ENCODE assay signal across 26 cellular contexts in genomic region chr13:90070362-90070761, GRCh38.
"Had no signal": no experiment of that assay in that cellular context is flagged by ENCODE, and none has a peak within 500 bp of the region (broad histone marks: within the 10 kb centered on the region; RNA-seq: fewer than 3 reads in every experiment).

No MANE protein-coding gene starts in this region.

- H3K4me1 Mint-ChIP-seq: activated CD4-positive, alpha-beta T cell treated with anti-CD3 and anti-CD28 coated beads, Interleukin-2, amount 10 ng/mL, durations not matched to agents 7 days and 5 days; activated naive CD8-positive, alpha-beta T cell treated with anti-CD3 and anti-CD28 coated beads, Interleukin-2, amount 50 U/mL, for 24 hours; naive B cell; neural crest cell; T-cell had no signal

- H3K4me1 ChIP-seq: ascending aorta, foreskin keratinocyte, lower lobe of right lung, spleen had no signal

- H3K9me3 ChIP-seq: ascending aorta, lower lobe of right lung, thoracic aorta had no signal

- H3K27me3 Mint-ChIP-seq: activated CD4-positive, alpha-beta T cell treated with anti-CD3 and anti-CD28 coated beads, Interleukin-2, amount 10 ng/mL, durations not matched to agents 7 days and 5 days; activated CD8-positive, alpha-beta T cell treated with anti-CD3 and anti-CD28 coated beads for 36 hours; activated naive CD8-positive, alpha-beta T cell treated with anti-CD3 and anti-CD28 coated beads, Interleukin-2, amount 50 U/mL, for 24 hours; naive B cell; T-cell; type B pancreatic cell had no signal

- H3K27ac Mint-ChIP-seq: activated CD4-positive, alpha-beta T cell treated with anti-CD3 and anti-CD28 coated beads, Interleukin-2, amount 10 ng/mL, durations not matched to agents 7 days and 5 days; activated CD8-positive, alpha-beta T cell treated with anti-CD3 and anti-CD28 coated beads for 36 hours; activated naive CD8-positive, alpha-beta T cell treated with anti-CD3 and anti-CD28 coated beads, Interleukin-2, amount 50 U/mL, for 24 hours; activated T-helper 1 cell treated with anti-CD3 and anti-CD28 coated beads, Interleukin-12 subunit alpha, Interleukin-12 subunit beta, Interleukin-2, Interleukin-4 antibody, amounts not matched to agents 30 ng/mL and 10 ng/mL and 1 ng/mL, durations not matched to agents 14 hours and 24 hours and 36 hours; naive B cell; T-cell; T-helper 2 cell treated with Interferon-gamma antibody and Interleukin-4, amounts not matched to agents 5 μg/mL and 100 μg/mL, for 36 hours; type B pancreatic cell had no signal

- H3K36me3 ChIP-seq: ascending aorta, brain microvascular endothelial cell, lower lobe of right lung, spleen, thoracic aorta, WERI-Rb-1 had no signal

- ATAC-seq: activated CD8-positive, alpha-beta T cell treated with anti-CD3 and anti-CD28 coated beads for 36 hours; activated naive CD8-positive, alpha-beta T cell treated with anti-CD3 and anti-CD28 coated beads, Interleukin-2, amount 50 U/mL, for 24 hours; foreskin keratinocyte; left lobe of liver; lower lobe of right lung; sciatic nerve; T-cell had no signal

- H3K27me3 ChIP-seq: ascending aorta, brain microvascular endothelial cell, foreskin keratinocyte, spleen had no signal

- H3K36me3 Mint-ChIP-seq: naive B cell, T-cell, type B pancreatic cell had no signal

- DNase-seq: activated CD4-positive, alpha-beta T cell treated with anti-CD3 and anti-CD28 coated beads, Interleukin-2, amount 10 ng/mL, durations not matched to agents 7 days and 5 days; activated CD4-positive, CD25-positive, alpha-beta regulatory T cell treated with anti-CD3 and anti-CD28 coated beads, Interleukin-2, amount 50 U/mL, for 72 hours; activated CD8-positive, alpha-beta T cell treated with anti-CD3 and anti-CD28 coated beads for 36 hours; activated gamma-delta T cell; activated naive CD4-positive, alpha-beta T cell treated with anti-CD3 and anti-CD28 coated beads, Interleukin-2, amount 50 U/mL, for 16 hours; activated naive CD8-positive, alpha-beta T cell treated with anti-CD3 and anti-CD28 coated beads, Interleukin-2, amount 50 U/mL, for 24 hours; brain microvascular endothelial cell; cortex of kidney; erythroblast; foreskin keratinocyte; lower lobe of right lung; naive B cell; occipital lobe; spleen; stimulated activated CD4-positive, alpha-beta T cell treated with anti-CD3 and anti-CD28 coated beads, Interleukin-4, amount 100 ng/mL, for 1 hour; stimulated activated naive CD4-positive, alpha-beta T cell treated with Interleukin-2 at 50 U/mL for 16 hours; T-cell; WERI-Rb-1 had no signal

- H3K4me3 Mint-ChIP-seq: activated CD4-positive, alpha-beta T cell treated with anti-CD3 and anti-CD28 coated beads, Interleukin-2, amount 10 ng/mL, durations not matched to agents 7 days and 5 days; activated CD8-positive, alpha-beta T cell treated with anti-CD3 and anti-CD28 coated beads for 36 hours; activated naive CD8-positive, alpha-beta T cell treated with anti-CD3 and anti-CD28 coated beads, Interleukin-2, amount 50 U/mL, for 24 hours; activated T-helper 1 cell treated with anti-CD3 and anti-CD28 coated beads, Interleukin-12 subunit alpha, Interleukin-12 subunit beta, Interleukin-2, Interleukin-4 antibody, amounts not matched to agents 30 ng/mL and 10 ng/mL and 1 ng/mL, durations not matched to agents 14 hours and 24 hours and 36 hours; naive B cell; neural crest cell; T-cell; T-helper 2 cell treated with Interferon-gamma antibody and Interleukin-4, amounts not matched to agents 5 μg/mL and 100 μg/mL, for 36 hours; type B pancreatic cell had no signal

- H3K27ac ChIP-seq: ascending aorta, brain microvascular endothelial cell, foreskin keratinocyte, lower lobe of right lung, spleen, thoracic aorta, WERI-Rb-1 had no signal

- H3K4me3 ChIP-seq: ascending aorta, lower lobe of right lung, spleen, thoracic aorta had no signal

- H3K9me3 Mint-ChIP-seq: type B pancreatic cell had no signal
